In the genomic region with DNA sequence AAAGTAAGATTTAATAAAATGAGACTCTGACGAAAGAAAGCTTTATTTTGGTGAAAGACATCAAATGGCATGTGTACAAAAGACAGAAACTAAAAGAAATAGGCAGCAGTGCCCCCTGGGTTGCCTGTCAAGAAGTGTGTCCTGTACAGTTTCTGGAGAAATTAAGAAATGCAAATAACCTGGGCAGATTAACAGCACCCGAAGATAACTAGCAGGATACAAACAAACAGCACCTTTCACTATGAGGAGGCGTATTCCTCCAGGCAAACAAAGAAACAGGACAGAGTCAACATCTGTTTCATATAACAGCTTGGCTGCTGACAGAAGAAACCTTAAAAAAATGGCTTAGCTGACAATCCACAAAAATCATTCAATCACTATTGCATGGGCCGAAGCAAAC, we compare ENCODE assay signal across 2 cellular contexts.
TF ChIP-seq lines count a peak whose summit lies in the region.

No MANE protein-coding gene starts in this region.

TF ChIP-seq in HepG2, 621 proteins besides CTCF, POLR2A, EP300 and RAD21 (continued from another document):
- TF ChIP-seq, protein P1, sequence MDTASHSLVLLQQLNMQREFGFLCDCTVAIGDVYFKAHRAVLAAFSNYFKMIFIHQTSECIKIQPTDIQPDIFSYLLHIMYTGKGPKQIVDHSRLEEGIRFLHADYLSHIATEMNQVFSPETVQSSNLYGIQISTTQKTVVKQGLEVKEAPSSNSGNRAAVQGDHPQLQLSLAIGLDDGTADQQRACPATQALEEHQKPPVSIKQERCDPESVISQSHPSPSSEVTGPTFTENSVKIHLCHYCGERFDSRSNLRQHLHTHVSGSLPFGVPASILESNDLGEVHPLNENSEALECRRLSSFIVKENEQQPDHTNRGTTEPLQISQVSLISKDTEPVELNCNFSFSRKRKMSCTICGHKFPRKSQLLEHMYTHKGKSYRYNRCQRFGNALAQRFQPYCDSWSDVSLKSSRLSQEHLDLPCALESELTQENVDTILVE (CRISPR knock-in tag; IDR thresholded peaks at IDR 0.05): no peak
- TF ChIP-seq SP2 (CRISPR knock-in tag; IDR thresholded peaks at IDR 0.05): no peak
- TF ChIP-seq POGZ (CRISPR knock-in tag; IDR thresholded peaks at IDR 0.05): no peak
- TF ChIP-seq KDM3A (CRISPR knock-in tag; IDR thresholded peaks at IDR 0.05; ENCODE audit: low read depth): no peak
- TF ChIP-seq KLF16 (CRISPR knock-in tag; IDR thresholded peaks at IDR 0.05): no peak
- TF ChIP-seq, protein P2, sequence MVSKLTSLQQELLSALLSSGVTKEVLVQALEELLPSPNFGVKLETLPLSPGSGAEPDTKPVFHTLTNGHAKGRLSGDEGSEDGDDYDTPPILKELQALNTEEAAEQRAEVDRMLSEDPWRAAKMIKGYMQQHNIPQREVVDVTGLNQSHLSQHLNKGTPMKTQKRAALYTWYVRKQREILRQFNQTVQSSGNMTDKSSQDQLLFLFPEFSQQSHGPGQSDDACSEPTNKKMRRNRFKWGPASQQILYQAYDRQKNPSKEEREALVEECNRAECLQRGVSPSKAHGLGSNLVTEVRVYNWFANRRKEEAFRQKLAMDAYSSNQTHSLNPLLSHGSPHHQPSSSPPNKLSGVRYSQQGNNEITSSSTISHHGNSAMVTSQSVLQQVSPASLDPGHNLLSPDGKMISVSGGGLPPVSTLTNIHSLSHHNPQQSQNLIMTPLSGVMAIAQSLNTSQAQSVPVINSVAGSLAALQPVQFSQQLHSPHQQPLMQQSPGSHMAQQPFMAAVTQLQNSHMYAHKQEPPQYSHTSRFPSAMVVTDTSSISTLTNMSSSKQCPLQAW (CRISPR knock-in tag; IDR thresholded peaks at IDR 0.05): no peak
- no peak for TF ChIP-seq NFIC (IDR thresholded peaks at IDR 0.05; ENCODE audit: low read length)
- no peak for TF ChIP-seq ZNF839 (CRISPR knock-in tag; IDR thresholded peaks at IDR 0.05; ENCODE audit: borderline replicate concordance)

TF ChIP-seq in WTC11, 78 proteins besides CTCF, POLR2A, EP300 and RAD21:
- TF ChIP-seq, protein P3, sequence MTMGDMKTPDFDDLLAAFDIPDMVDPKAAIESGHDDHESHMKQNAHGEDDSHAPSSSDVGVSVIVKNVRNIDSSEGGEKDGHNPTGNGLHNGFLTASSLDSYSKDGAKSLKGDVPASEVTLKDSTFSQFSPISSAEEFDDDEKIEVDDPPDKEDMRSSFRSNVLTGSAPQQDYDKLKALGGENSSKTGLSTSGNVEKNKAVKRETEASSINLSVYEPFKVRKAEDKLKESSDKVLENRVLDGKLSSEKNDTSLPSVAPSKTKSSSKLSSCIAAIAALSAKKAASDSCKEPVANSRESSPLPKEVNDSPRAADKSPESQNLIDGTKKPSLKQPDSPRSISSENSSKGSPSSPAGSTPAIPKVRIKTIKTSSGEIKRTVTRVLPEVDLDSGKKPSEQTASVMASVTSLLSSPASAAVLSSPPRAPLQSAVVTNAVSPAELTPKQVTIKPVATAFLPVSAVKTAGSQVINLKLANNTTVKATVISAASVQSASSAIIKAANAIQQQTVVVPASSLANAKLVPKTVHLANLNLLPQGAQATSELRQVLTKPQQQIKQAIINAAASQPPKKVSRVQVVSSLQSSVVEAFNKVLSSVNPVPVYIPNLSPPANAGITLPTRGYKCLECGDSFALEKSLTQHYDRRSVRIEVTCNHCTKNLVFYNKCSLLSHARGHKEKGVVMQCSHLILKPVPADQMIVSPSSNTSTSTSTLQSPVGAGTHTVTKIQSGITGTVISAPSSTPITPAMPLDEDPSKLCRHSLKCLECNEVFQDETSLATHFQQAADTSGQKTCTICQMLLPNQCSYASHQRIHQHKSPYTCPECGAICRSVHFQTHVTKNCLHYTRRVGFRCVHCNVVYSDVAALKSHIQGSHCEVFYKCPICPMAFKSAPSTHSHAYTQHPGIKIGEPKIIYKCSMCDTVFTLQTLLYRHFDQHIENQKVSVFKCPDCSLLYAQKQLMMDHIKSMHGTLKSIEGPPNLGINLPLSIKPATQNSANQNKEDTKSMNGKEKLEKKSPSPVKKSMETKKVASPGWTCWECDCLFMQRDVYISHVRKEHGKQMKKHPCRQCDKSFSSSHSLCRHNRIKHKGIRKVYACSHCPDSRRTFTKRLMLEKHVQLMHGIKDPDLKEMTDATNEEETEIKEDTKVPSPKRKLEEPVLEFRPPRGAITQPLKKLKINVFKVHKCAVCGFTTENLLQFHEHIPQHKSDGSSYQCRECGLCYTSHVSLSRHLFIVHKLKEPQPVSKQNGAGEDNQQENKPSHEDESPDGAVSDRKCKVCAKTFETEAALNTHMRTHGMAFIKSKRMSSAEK (CRISPR knock-in tag; IDR thresholded peaks at IDR 0.05; ENCODE audit: borderline replicate concordance): no peak
- TF ChIP-seq MYBL2 (CRISPR knock-in tag; IDR thresholded peaks at IDR 0.05) (no peak), GTF2I (CRISPR knock-in tag; conservative IDR thresholded peaks at IDR 0.05) (no peak)
- TF ChIP-seq, protein P4, sequence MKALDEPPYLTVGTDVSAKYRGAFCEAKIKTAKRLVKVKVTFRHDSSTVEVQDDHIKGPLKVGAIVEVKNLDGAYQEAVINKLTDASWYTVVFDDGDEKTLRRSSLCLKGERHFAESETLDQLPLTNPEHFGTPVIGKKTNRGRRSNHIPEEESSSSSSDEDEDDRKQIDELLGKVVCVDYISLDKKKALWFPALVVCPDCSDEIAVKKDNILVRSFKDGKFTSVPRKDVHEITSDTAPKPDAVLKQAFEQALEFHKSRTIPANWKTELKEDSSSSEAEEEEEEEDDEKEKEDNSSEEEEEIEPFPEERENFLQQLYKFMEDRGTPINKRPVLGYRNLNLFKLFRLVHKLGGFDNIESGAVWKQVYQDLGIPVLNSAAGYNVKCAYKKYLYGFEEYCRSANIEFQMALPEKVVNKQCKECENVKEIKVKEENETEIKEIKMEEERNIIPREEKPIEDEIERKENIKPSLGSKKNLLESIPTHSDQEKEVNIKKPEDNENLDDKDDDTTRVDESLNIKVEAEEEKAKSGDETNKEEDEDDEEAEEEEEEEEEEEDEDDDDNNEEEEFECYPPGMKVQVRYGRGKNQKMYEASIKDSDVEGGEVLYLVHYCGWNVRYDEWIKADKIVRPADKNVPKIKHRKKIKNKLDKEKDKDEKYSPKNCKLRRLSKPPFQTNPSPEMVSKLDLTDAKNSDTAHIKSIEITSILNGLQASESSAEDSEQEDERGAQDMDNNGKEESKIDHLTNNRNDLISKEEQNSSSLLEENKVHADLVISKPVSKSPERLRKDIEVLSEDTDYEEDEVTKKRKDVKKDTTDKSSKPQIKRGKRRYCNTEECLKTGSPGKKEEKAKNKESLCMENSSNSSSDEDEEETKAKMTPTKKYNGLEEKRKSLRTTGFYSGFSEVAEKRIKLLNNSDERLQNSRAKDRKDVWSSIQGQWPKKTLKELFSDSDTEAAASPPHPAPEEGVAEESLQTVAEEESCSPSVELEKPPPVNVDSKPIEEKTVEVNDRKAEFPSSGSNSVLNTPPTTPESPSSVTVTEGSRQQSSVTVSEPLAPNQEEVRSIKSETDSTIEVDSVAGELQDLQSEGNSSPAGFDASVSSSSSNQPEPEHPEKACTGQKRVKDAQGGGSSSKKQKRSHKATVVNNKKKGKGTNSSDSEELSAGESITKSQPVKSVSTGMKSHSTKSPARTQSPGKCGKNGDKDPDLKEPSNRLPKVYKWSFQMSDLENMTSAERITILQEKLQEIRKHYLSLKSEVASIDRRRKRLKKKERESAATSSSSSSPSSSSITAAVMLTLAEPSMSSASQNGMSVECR (CRISPR knock-in tag; IDR thresholded peaks at IDR 0.05; ENCODE audit: borderline replicate concordance): no peak
